Comparison of ENCODE assay signal across 21 cellular contexts in the genomic region with DNA sequence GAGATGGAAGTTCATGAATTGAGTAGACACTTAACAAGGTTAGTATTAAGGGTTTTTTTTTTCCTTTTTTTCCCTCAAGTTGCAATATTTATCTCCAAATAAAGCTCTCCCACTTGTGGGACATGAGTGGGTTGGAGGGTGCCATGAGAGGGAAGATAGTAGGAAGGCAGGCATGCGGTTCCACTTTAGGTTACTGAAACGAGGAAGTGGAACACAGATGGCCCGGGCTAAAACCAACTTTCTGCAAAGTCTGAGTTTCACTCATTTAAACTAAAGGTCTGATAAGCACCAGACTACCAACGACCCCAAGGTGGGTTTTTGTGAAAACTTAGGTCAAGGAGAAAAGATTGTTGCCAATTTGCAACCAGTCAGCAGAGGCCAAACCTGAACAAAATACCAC. TPM values are rescaled to one million over a fixed set of nuclear protein-coding genes. Genes with fewer than 3 reads are reported as not detected.
DNase-seq lines count a peak whose midpoint lies in the region; ATAC-seq, FAIRE-seq and TF ChIP-seq lines count a peak whose summit lies in the region.
"Had no signal": no experiment of that assay in that cellular context is flagged by ENCODE, and none has a peak within 500 bp of the region (broad histone marks: within the 10 kb centered on the region; RNA-seq: fewer than 3 reads in every experiment).

No MANE protein-coding gene starts in this region.

- H3K79me2 ChIP-seq in GM12878 (ENCODE audit: control insufficient read depth, insufficient read depth, low read length), result peaks cover 1% of the 10 kb centered on the region

- H3K36me3 Mint-ChIP-seq in IgD-negative memory B cell, result peaks cover 14% of the 10 kb centered on the region

- no peak for DNase-seq in GM12878 (ENCODE audit: low read depth, low spot score)
- no peak for DNase-seq in activated CD8-positive, alpha-beta memory T cell treated with anti-CD3 and anti-CD28 coated beads, Interleukin-2, amount 50 U/mL, for 48 hours
- no peak for DNase-seq in foreskin keratinocyte
- DNase-seq in NCI-H2081 (lab: John Stamatoyannopoulos, UW), result no peak
- no peak for DNase-seq in activated T-cell treated with anti-CD3 and anti-CD28 coated beads, Interleukin-2, amount 50 U/mL, for 1 hour
- DNase-seq: activated naive CD4-positive, alpha-beta T cell treated with anti-CD3 and anti-CD28 coated beads, Interleukin-2, amount 50 U/mL, for 16 hours; DMS 273 treated with DMSO at 0.1 percent for 48 hours; effector memory CD8-positive, alpha-beta T cell; foreskin melanocyte; immature natural killer cell; IMR-90; NCI-H1930; pancreas; stimulated activated CD4-positive, alpha-beta T cell treated with anti-CD3 and anti-CD28 coated beads, Interleukin-12 subunit alpha, Interleukin-12 subunit beta, amount 100 ng/mL, for 4 hours; testis had no signal

- H3K9me3 Mint-ChIP-seq in IgD-negative memory B cell, result no peaks in the 10 kb centered on the region
- H3K9me3 Mint-ChIP-seq: effector memory CD8-positive, alpha-beta T cell; immature natural killer cell had no signal

- BruUV-seq in GM12878 (replicated peaks; lab: Mats Ljungman, UMichigan), result no TSS peak

- 1% methylated on average over 4 of the region's 4 CpGs for WGBS in GM12878 (ENCODE audit: insufficient coverage, insufficient replicate concordance, low lambda C conversion rate, missing lambda C conversion rate)

- intact Hi-C loops in GM12878 (cut with micrococcal nuclease; ENCODE audit: unreplicated experiment), result no loop called here

- peaks cover 21 to 37% (median 26%) of the 10 kb centered on the region in 11 experiments for H3K9me3 ChIP-seq in BLaER1 treated with 17β-estradiol and CSF1 and Interleukin-3, amounts not matched to agents 10 nM and 100 nM (replicated peaks in 1 of 11)
- peaks cover 14% of the 10 kb centered on the region; the same call in 2 of the 3 replicates for H3K9me3 ChIP-seq in GM12878 (replicated peaks; ENCODE audit: control insufficient read depth, insufficient read depth, low read length)
- H3K9me3 ChIP-seq: pancreas, testis had no signal

- H3K4me1 ChIP-seq in BLaER1 treated with 17β-estradiol and CSF1 and Interleukin-3, amounts not matched to agents 10 nM and 100 nM, result peaks cover 20 to 59% (median 37%) of the 10 kb centered on the region in 10 experiments
- H3K4me1 ChIP-seq in GM12878 (ENCODE audit: control insufficient read depth, insufficient read depth, low read length), result peaks cover 30% of the 10 kb centered on the region
- H3K4me1 ChIP-seq in foreskin keratinocyte, result no peaks in the 10 kb centered on the region
- H3K4me1 ChIP-seq: breast epithelium, pancreas, testis had no signal

- peak overlapping the region in 5 of 11 experiments; percentile 5 to 30 (median 23); a peak in 3 of 22 replicates for H3K27ac ChIP-seq in BLaER1 treated with 17β-estradiol and CSF1 and Interleukin-3, amounts not matched to agents 10 nM and 100 nM
- H3K27ac ChIP-seq in GM12878 (ENCODE audit: control insufficient read depth, insufficient read depth), result peak overlapping the region; percentile 39
- no peak overlapping the region for H3K27ac ChIP-seq in foreskin keratinocyte
- H3K27ac ChIP-seq: breast epithelium, pancreas, testis, VCaP had no signal

- peaks cover 0 to 17% (median 0%) of the 10 kb centered on the region in 11 experiments; a peak in 4 of 22 replicates for H4K20me1 ChIP-seq in BLaER1 treated with 17β-estradiol and CSF1 and Interleukin-3, amounts not matched to agents 10 nM and 100 nM
- no peaks in the 10 kb centered on the region; the same call in 1 of the 2 replicates for H4K20me1 ChIP-seq in GM12878 (ENCODE audit: control insufficient read depth, insufficient read depth)

- no peak overlapping the region; a peak in 1 of 20 replicates for H3K4me3 ChIP-seq in BLaER1 treated with 17β-estradiol and CSF1 and Interleukin-3, amounts not matched to agents 10 nM and 100 nM
- no peak overlapping the region for H3K4me3 ChIP-seq in GM12878
- H3K4me3 ChIP-seq: breast epithelium, pancreas, testis had no signal

- peak overlapping the region in 2 of 4 donors; percentile 65 to 73 for H3K4me3 Mint-ChIP-seq in IgD-negative memory B cell
- H3K4me3 Mint-ChIP-seq: effector memory CD8-positive, alpha-beta T cell; immature natural killer cell had no signal

- TF ChIP-seq POLR2A in GM12878 (IDR thresholded peaks at IDR 0.05; ENCODE audit: low read depth, low read length), result no peak

- peaks cover 19 to 30% (median 26%) of the 10 kb centered on the region in 3 donors for H3K4me1 Mint-ChIP-seq in IgD-negative memory B cell
- H3K4me1 Mint-ChIP-seq: immature natural killer cell had no signal

- POLR2A ChIA-PET in GM12878 (lab: Charles Lee), result interaction anchor here (0.6 to 2.5 kb wide), 3 partner anchors 11 to 50 kb away, joined by 3 to 9 read pairs (median 3); no protein-coding TSS in a partner anchor

- SMC1A ChIA-PET in GM12878 (lab: Charles Lee; ENCODE audit: uncharacterized antibody, unreplicated experiment), result interaction anchor here (1.2 to 2.0 kb wide), 5 partner anchors 16 to 51 kb away, joined by 4 to 5 read pairs (median 5); no protein-coding TSS in a partner anchor

- CTCF ChIA-PET in GM12878 (lab: Yijun Ruan, JAX), result interaction anchor here (0.9 to 2.4 kb wide), 7 partner anchors 9 to 91 kb away, joined by 3 to 7 read pairs (median 4); no protein-coding TSS in a partner anchor

- H3K27me3 ChIP-seq in BLaER1 treated with 17β-estradiol and CSF1 and Interleukin-3, amounts not matched to agents 10 nM and 100 nM, result no peaks in the 10 kb centered on the region
- no peaks in the 10 kb centered on the region for H3K27me3 ChIP-seq in GM12878 (replicated peaks in 1 of 2; ENCODE audit: control insufficient read depth in 2 of 2, insufficient read depth in 2 of 2, low read length in 1 of 2)
- H3K27me3 ChIP-seq in foreskin keratinocyte, result no peaks in the 10 kb centered on the region
- H3K27me3 ChIP-seq: breast epithelium, pancreas, testis had no signal

- H3K4me2 ChIP-seq in BLaER1 treated with 17β-estradiol and CSF1 and Interleukin-3, amounts not matched to agents 10 nM and 100 nM, result peak overlapping the region in 9 of 11 experiments; percentile 2 to 87 (median 27); a peak in 14 of 22 replicates
- H3K4me2 ChIP-seq in GM12878 (ENCODE audit: control insufficient read depth, insufficient read depth), result no peak overlapping the region

- RAD21 ChIA-PET in GM12878 (lab: Charles Lee; ENCODE audit: unreplicated experiment), result interaction anchor here (0.9 to 2.1 kb wide), 3 partner anchors 11 to 42 kb away, joined by 3 to 9 read pairs (median 6); partner anchors contain the start of gene TBC1D7

- H3K36me3 ChIP-seq in BLaER1 treated with 17β-estradiol and CSF1 and Interleukin-3, amounts not matched to agents 10 nM and 100 nM, result peaks cover 57 to 99% (median 92%) of the 10 kb centered on the region in 11 experiments
- H3K36me3 ChIP-seq in GM12878 (ENCODE audit: control insufficient read depth in 2 of 2, insufficient read depth in 2 of 2, low read length in 1 of 2), result peaks cover 38 to 56% of the 10 kb centered on the region in 2 experiments
- H3K36me3 ChIP-seq: breast epithelium, pancreas had no signal

- TF ChIP-seq CTCF in GM12878 (IDR thresholded peaks at IDR 0.05 in 2 of 3, conservative IDR thresholded peaks at IDR 0.05 in 1 of 3; ENCODE audit: control insufficient read depth in 2 of 3, extremely low read depth in 1 of 3, insufficient read depth in 1 of 3, low read depth in 3 of 3, low read length in 3 of 3) (no peak), foreskin keratinocyte (conservative IDR thresholded peaks at IDR 0.05) (no peak)

- peak; percentile 57 for ATAC-seq in GM21515 (IDR thresholded peaks at IDR 0.05; ENCODE audit: unreplicated experiment)
- peak; percentile 46 for ATAC-seq in GM12878
- ATAC-seq in foreskin keratinocyte, result no peak
- ATAC-seq: effector memory CD8-positive, alpha-beta T cell; HCT116 had no signal

- no peak for TF ChIP-seq EP300 in GM12878 (IDR thresholded peaks at IDR 0.05; ENCODE audit: borderline replicate concordance in 1 of 2, control insufficient read depth in 1 of 2, low read depth in 2 of 2, low read length in 2 of 2)

- H3K27me3 Mint-ChIP-seq in IgD-negative memory B cell, result peaks cover 1% of the 10 kb centered on the region
- H3K27me3 Mint-ChIP-seq: effector memory CD8-positive, alpha-beta T cell had no signal

- H3K9ac ChIP-seq in BLaER1 treated with 17β-estradiol and CSF1 and Interleukin-3, amounts not matched to agents 10 nM and 100 nM, result no peak overlapping the region
- no peak overlapping the region for H3K9ac ChIP-seq in GM12878 (ENCODE audit: control insufficient read depth, insufficient read depth, low read length)

- no peak for FAIRE-seq in GM12878 (lab: Jason Lieb, UNC)
- FAIRE-seq: pancreas had no signal

- in situ Hi-C loops in GM12878 (cut with MboI), result no loop called here

- no peak for TF ChIP-seq RAD21 in GM12878 (IDR thresholded peaks at IDR 0.05; ENCODE audit: insufficient read depth, low read depth, low read length)

- H3K27ac Mint-ChIP-seq in IgD-negative memory B cell, result peak overlapping the region in 2 of 3 donors; percentile 73 to 77
- H3K27ac Mint-ChIP-seq: effector memory CD8-positive, alpha-beta T cell had no signal

- no peak overlapping the region for H2AFZ ChIP-seq in GM12878 (ENCODE audit: control insufficient read depth, low read depth, low read length)

TF ChIP-seq in GM12878, 131 proteins besides CTCF, POLR2A, EP300 and RAD21 (continues in another document):
- TF ChIP-seq BHLHE40 (IDR thresholded peaks at IDR 0.05; ENCODE audit: borderline replicate concordance in 1 of 2, low read depth in 2 of 2, low read length in 1 of 2) (peak; percentile 3 to 36; a peak in 1 of 4 replicates), RFX5 (IDR thresholded peaks at IDR 0.05; ENCODE audit: low read depth, low read length) (no peak), SPI1 (IDR thresholded peaks at IDR 0.05; ENCODE audit: borderline replicate concordance, insufficient read depth, low read depth, low read length) (peak; percentile 94)

RNA-seq across cellular contexts. Expression of gene TBC1D7, which starts 42.2 kb away (rescaled TPM):
- polyA plus RNA-seq in IgD-negative memory B cell (15.7 TPM), GM12878 (2011; rRNA removed) (51.7 and 63.8 TPM in 2 replicates), GM12878 (2014; fragmentation: Illumina TruSeq; extraction: Trizol) (23.7 and 26.0 TPM in 2 replicates), GM12878 (2014; fragmentation: Nextera tagmentation; extraction: Ambion mirVana) (10 to 100 TPM; 36.5 to 39.3 TPM), GM12878 (2014; rRNA removed) (20.1 and 20.9 TPM in 2 replicates), GM12878 (2016; fragmentation: Nextera tagmentation; extraction: Ambion mirVana) (10 to 100 TPM; 57.7 to 65.9 TPM), foreskin keratinocyte (20.7 and 22.9 TPM in 2 replicates)
- 62.0 and 68.8 TPM in 2 replicates for total RNA-seq in GM12878 (2013; cell fraction: nucleolus; rRNA removed)
- total RNA-seq in GM12878 (2014; rRNA removed) (20.8 and 24.6 TPM in 2 replicates), GM12878 (2014; rRNA removed; fragmentation: Illumina TruSeq; extraction: Trizol) (19.8 and 21.9 TPM in 2 replicates), GM12878 (2021) (21.0 and 23.1 TPM in 2 replicates), foreskin keratinocyte (16.7 and 17.7 TPM in 2 replicates)
- polyA plus RNA-seq in GM12878 (2011; ENCODE audit: low read depth), result 24.3 TPM
- polyA plus RNA-seq in GM12878 (2011; cell fraction: cytosol; rRNA removed), result 28.9 and 39.1 TPM in 2 replicates
- polyA plus RNA-seq in GM12878 (2011; cell fraction: nucleus; rRNA removed), result 34.2 and 40.4 TPM in 2 replicates
- 21.2 and 26.7 TPM in 2 replicates for polyA plus RNA-seq in GM12878 (2012)
- polyA minus RNA-seq in GM12878 (2011; rRNA and poly(A)+ RNA removed), result 35.0 and 64.7 TPM in 2 replicates
- 12.4 and 14.1 TPM in 2 replicates for polyA minus RNA-seq in GM12878 (2011; cell fraction: cytosol; rRNA and poly(A)+ RNA removed)
- polyA minus RNA-seq in GM12878 (2011; cell fraction: nucleus; rRNA and poly(A)+ RNA removed), result 38.0 and 56.2 TPM in 2 replicates
